ENCODE assay signal across 8 cellular contexts in the genomic region with DNA sequence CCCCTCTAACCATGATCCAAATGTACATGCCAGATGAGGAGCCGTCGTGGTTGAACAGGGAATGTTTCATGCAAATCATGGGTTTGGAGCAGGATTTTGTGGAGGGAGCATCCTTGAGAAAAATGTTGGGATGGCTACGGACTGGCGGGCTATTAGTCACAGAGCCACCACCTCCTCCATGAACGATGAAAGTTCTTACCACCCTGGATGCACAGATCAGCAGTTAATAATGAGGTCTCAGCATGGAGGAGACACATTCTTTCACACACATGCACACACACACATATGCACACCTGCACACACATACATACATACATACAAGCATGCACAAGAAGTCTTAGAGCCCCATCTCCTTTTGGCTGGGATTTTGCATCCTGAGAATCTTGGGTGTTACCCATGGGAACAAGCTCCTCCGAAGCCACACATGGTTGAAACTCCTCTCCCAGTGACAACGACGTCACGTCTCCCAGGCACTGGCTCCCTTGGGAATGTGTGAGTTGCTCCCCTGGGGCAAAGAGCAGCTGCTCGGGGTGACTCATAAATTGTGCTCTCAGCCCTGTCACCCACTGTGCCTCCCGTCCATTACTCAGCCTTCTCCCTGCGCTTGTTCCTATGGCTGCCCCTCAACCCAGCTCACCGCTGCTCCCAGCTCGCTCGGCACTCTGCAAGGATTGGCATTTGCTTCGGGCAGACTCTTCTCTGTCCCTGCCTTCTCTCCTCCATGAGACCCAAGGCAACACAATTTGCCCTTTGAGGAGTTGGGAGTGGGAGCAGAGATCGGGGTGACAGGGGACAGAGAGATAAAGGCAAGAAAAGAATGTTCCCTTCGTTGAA.
DNase-seq lines count a peak whose midpoint lies in the region; ATAC-seq and TF ChIP-seq lines count a peak whose summit lies in the region.

No MANE protein-coding gene starts in this region.

- CTCF ChIA-PET in activated CD4-positive, alpha-beta memory T cell treated with anti-CD3 and anti-CD28 coated beads for 36 hours (lab: Charles Lee), result no interaction called here

- H3K4me3 Mint-ChIP-seq in activated CD4-positive, alpha-beta memory T cell treated with anti-CD3 and anti-CD28 coated beads for 36 hours, result no peak overlapping the region

- ATAC-seq in GM18511 (IDR thresholded peaks at IDR 0.05; ENCODE audit: unreplicated experiment), result peak; percentile 52
- peak; percentile 34 for ATAC-seq in HG03139 (IDR thresholded peaks at IDR 0.05; ENCODE audit: unreplicated experiment)
- no peak for ATAC-seq in HG03520 (IDR thresholded peaks at IDR 0.05; ENCODE audit: unreplicated experiment)

- no peak overlapping the region for H3K4me3 ChIP-seq in lower leg skin (ENCODE audit: low read depth, poor library complexity, severe bottlenecking)

- H3K4me1 Mint-ChIP-seq in activated CD4-positive, alpha-beta memory T cell treated with anti-CD3 and anti-CD28 coated beads for 36 hours (ENCODE audit: low read depth), result no peaks in the 10 kb centered on the region

- WGBS in lower leg skin, 2 donors, result 43 to 60% methylated on average over 18 of the region's 18 CpGs

- H3K9me3 Mint-ChIP-seq in activated CD4-positive, alpha-beta memory T cell treated with anti-CD3 and anti-CD28 coated beads for 36 hours, result no peaks in the 10 kb centered on the region

- H3K27me3 Mint-ChIP-seq in activated CD4-positive, alpha-beta memory T cell treated with anti-CD3 and anti-CD28 coated beads for 36 hours, result no peaks in the 10 kb centered on the region

- no peak for TF ChIP-seq POLR2A in lower leg skin (IDR thresholded peaks at IDR 0.05)

- H3K27ac Mint-ChIP-seq in activated CD4-positive, alpha-beta memory T cell treated with anti-CD3 and anti-CD28 coated beads for 36 hours, result no peak overlapping the region

- TF ChIP-seq CTCF in lower leg skin (IDR thresholded peaks at IDR 0.05), result no peak

- no peaks in the 10 kb centered on the region for H3K36me3 Mint-ChIP-seq in activated CD4-positive, alpha-beta memory T cell treated with anti-CD3 and anti-CD28 coated beads for 36 hours

- DNase-seq in SW480 (ENCODE audit: low spot score), result peak; percentile 94
- DNase-seq in lower leg skin (ENCODE audit: low spot score in 2 of 2), result peak; percentile 28 to 84
- no peak for DNase-seq in activated CD4-positive, alpha-beta memory T cell treated with anti-CD3 and anti-CD28 coated beads for 36 hours
- no peak for DNase-seq in NCI-H2196 treated with DMSO at 0.1 percent for 48 hours (lab: John Stamatoyannopoulos, UW; ENCODE audit: unreplicated experiment)
- DNase-seq in Kasumi-1 (lab: John Stamatoyannopoulos, UW), result no peak

- POLR2A ChIA-PET in activated CD4-positive, alpha-beta memory T cell treated with anti-CD3 and anti-CD28 coated beads for 36 hours (lab: Charles Lee), result no interaction called here

- intact Hi-C loops in lower leg skin (cut with DNase I; ENCODE audit: low total_unique reads), result no loop called here
- intact Hi-C loops in activated CD4-positive, alpha-beta memory T cell treated with anti-CD3 and anti-CD28 coated beads for 36 hours (cut with micrococcal nuclease), result no loop called here

Comparison
In these comparisons a context has a peak if more than half of its experiments do, and no peak if none do; other contexts are left out.
1. DNase-seq: peak in SW480 (single experiment) and lower leg skin (2 of 2); none in activated CD4-positive, alpha-beta memory T cell treated with anti-CD3 and anti-CD28 coated beads for 36 hours (single experiment), NCI-H2196 treated with DMSO at 0.1 percent for 48 hours (single experiment) and Kasumi-1 (0 of 2).